15 cellular contexts compared by ENCODE assay signal in the genomic region with DNA sequence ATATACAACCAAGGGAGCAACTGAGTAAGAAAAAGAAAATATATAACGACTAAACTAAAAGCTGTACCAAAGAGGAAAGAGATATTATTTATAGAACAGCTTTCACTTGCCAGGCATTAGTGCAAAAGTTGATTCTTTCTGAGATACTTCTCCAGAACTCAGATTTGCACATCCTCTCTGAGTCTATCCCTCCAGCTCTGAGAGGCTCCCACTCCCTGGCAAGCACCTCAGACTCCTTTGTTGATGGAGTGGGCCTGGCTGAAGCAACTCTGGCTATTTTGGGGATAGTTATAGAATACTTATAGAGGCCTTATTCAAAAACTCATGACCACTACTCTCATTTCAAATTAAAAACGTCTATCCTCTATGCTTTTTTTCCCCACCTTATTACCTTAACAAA.
A peak's percentile ranks its signal among the peaks of the same experiment; 100 is the strongest.
DNase-seq lines count a peak whose midpoint lies in the region; ATAC-seq and TF ChIP-seq lines count a peak whose summit lies in the region.
"Had no signal": no experiment of that assay in that cellular context is flagged by ENCODE, and none has a peak within 500 bp of the region (broad histone marks: within the 10 kb centered on the region; RNA-seq: fewer than 3 reads in every experiment).

No MANE protein-coding gene starts in this region.

- H3K4me3 ChIP-seq in IMR-90 (ENCODE audit: insufficient read depth, low read depth, low read length), result no peak overlapping the region
- H3K4me3 ChIP-seq in colonic mucosa, result no peak overlapping the region
- H3K4me3 ChIP-seq in thyroid gland (replicated peaks in 1 of 3), result no peak overlapping the region
- no peak overlapping the region for H3K4me3 ChIP-seq in tibial nerve
- H3K4me3 ChIP-seq: GM12878 had no signal

- peak overlapping the region; percentile 100 for H2BK120ac ChIP-seq in IMR-90 (ENCODE audit: low read depth, low read length)

- peak overlapping the region; percentile 99 for H3K23ac ChIP-seq in IMR-90 (ENCODE audit: low read depth, low read length)

- H4K8ac ChIP-seq in IMR-90 (ENCODE audit: low read depth in 2 of 2, low read length in 2 of 2), result peak overlapping the region; percentile 89 to 96

- DNase-seq in IMR-90, result peak; percentile 34
- DNase-seq in colonic mucosa, result peak; percentile 24
- no peak for DNase-seq in mesothelial cell of epicardium (ENCODE audit: low spot score in 2 of 2, unreplicated experiment in 2 of 2)
- peak; percentile 63 to 66 for DNase-seq in thyroid gland
- DNase-seq in Kasumi-1 (lab: John Stamatoyannopoulos, UW), result no peak
- no peak for DNase-seq in NCI-H1048 (lab: John Stamatoyannopoulos, UW)
- DNase-seq in tibial nerve (ENCODE audit: low spot score in 2 of 2), result no peak
- no peak for DNase-seq in GM20000 (ENCODE audit: low spot score)
- DNase-seq: activated CD8-positive, alpha-beta memory T cell treated with anti-CD3 and anti-CD28 coated beads for 24 hours; activated effector memory CD4-positive, alpha-beta T cell treated with Interleukin-2 at 50 U/mL for 16 hours; CD4-positive, alpha-beta T cell; NCI-H1105; stimulated activated CD4-positive, alpha-beta T cell treated with anti-CD3 and anti-CD28 coated beads, Interleukin-4, amount 100 ng/mL, for 4 hours had no signal

- H3K4me2 ChIP-seq in IMR-90 (ENCODE audit: low read depth, low read length), result no peak overlapping the region

- intact Hi-C loops in IMR-90 (cut with micrococcal nuclease) (loop anchor here (10.0 kb wide), 1 partner anchor 667 kb away; a partner anchor contains a TSS), colonic mucosa (cut with DNase I) (no loop called here), thyroid gland (cut with DNase I) (loop anchor here (10.0 kb wide), 2 partner anchors 73 to 667 kb away; a partner anchor contains a TSS)

- H2BK15ac ChIP-seq in IMR-90 (ENCODE audit: low read depth, low read length), result peak overlapping the region; percentile 94; the same call in 2 of the 3 replicates

- ATAC-seq in IMR-90 (ENCODE audit: low read depth), result peak; percentile 8
- ATAC-seq: GM12878 had no signal

- CTCF ChIA-PET in IMR-90 (lab: Yijun Ruan, JAX), result interaction anchor here (0.6 to 1.0 kb wide), 3 partner anchors 32 to 157 kb away, joined by 3 to 4 read pairs (median 3); no protein-coding TSS in a partner anchor

- peak overlapping the region; percentile 99 for H4K91ac ChIP-seq in IMR-90 (ENCODE audit: insufficient read depth, low read depth, low read length)

- H3K4me3 Mint-ChIP-seq in mesothelial cell of epicardium, result no peak overlapping the region
- H3K4me3 Mint-ChIP-seq: CD4-positive, alpha-beta T cell; memory B cell had no signal

- H3K4me1 Mint-ChIP-seq in mesothelial cell of epicardium, result peaks cover 35% of the 10 kb centered on the region

- H3K9ac ChIP-seq in IMR-90 (ENCODE audit: low read depth, low read length), result peak overlapping the region; percentile 32
- no peak overlapping the region for H3K9ac ChIP-seq in colonic mucosa (ENCODE audit: low read depth in 2 of 2, low read length in 2 of 2)

- no peak overlapping the region for H2AFZ ChIP-seq in IMR-90 (replicated peaks; ENCODE audit: low read length, poor library complexity)

- peak overlapping the region; percentile 21 for H3K27ac Mint-ChIP-seq in mesothelial cell of epicardium
- H3K27ac Mint-ChIP-seq: CD4-positive, alpha-beta T cell; memory B cell had no signal

- TF ChIP-seq RAD21 in IMR-90 (IDR thresholded peaks at IDR 0.05; ENCODE audit: low read length), result no peak

- BruUV-seq in IMR-90 (replicated peaks; lab: Mats Ljungman, UMichigan), result no TSS peak

- TF ChIP-seq CTCF in IMR-90 (conservative IDR thresholded peaks at IDR 0.05; ENCODE audit: low read depth, low read length) (no peak), colonic mucosa (IDR thresholded peaks at IDR 0.05) (no peak), mesothelial cell of epicardium (IDR thresholded peaks at IDR 0.05; ENCODE audit: unreplicated experiment) (no peak), thyroid gland (IDR thresholded peaks at IDR 0.05) (no peak), tibial nerve (IDR thresholded peaks at IDR 0.05) (no peak), GM20000 (IDR thresholded peaks at IDR 0.05; ENCODE audit: extremely low read depth, missing control alignments) (no peak)

- peaks cover 2% of the 10 kb centered on the region for H3K36me3 Mint-ChIP-seq in mesothelial cell of epicardium
- H3K36me3 Mint-ChIP-seq: memory B cell had no signal

- H2BK5ac ChIP-seq in IMR-90 (ENCODE audit: low read depth, low read length, poor library complexity, severe bottlenecking), result peak overlapping the region; percentile 89

- H2AK5ac ChIP-seq in IMR-90 (ENCODE audit: low read depth, low read length), result peak overlapping the region; percentile 99; the same call in 1 of the 2 replicates

- TF ChIP-seq POLR2A in IMR-90 (IDR thresholded peaks at IDR 0.05; ENCODE audit: low read depth, low read length) (no peak), thyroid gland (IDR thresholded peaks at IDR 0.05) (no peak), tibial nerve (IDR thresholded peaks at IDR 0.05) (no peak)

- TF ChIP-seq EP300 in tibial nerve (IDR thresholded peaks at IDR 0.05), result no peak

- H4K20me1 ChIP-seq in IMR-90 (ENCODE audit: insufficient read depth, low read length), result no peaks in the 10 kb centered on the region

- H3K36me3 ChIP-seq in IMR-90 (ENCODE audit: control insufficient read depth, insufficient read depth, low read length) (no peaks in the 10 kb centered on the region), colonic mucosa (no peaks in the 10 kb centered on the region), thyroid gland (no peaks in the 10 kb centered on the region), tibial nerve (no peaks in the 10 kb centered on the region)

- no CpG with 5 or more reads among the region's 2 CpGs for WGBS in IMR-90 (ENCODE audit: extremely low coverage in 2 of 2, insufficient read length in 1 of 2), 2 experiments
- 9 to 12% methylated on average over 2 of the region's 2 CpGs for WGBS in thyroid gland, 2 donors
- 34 to 48% methylated on average over 2 of the region's 2 CpGs for WGBS in tibial nerve, 2 donors

- peak overlapping the region; percentile 95 for H3K18ac ChIP-seq in IMR-90 (ENCODE audit: low read depth, low read length)

- H3K9me1 ChIP-seq in IMR-90 (ENCODE audit: insufficient read depth, low read length), result peaks cover 24% of the 10 kb centered on the region

- peak overlapping the region; percentile 100 for H3K4ac ChIP-seq in IMR-90 (ENCODE audit: low read depth, low read length)

- dilution Hi-C loops in IMR-90 (cut with HindIII; ENCODE audit: low sequenced_read_pairs, unreplicated experiment), result no loop called here

- in situ Hi-C loops in IMR-90 (cut with MboI; ENCODE audit: low sequenced_read_pairs), result no loop called here

- H3K27me3 ChIP-seq in IMR-90 (ENCODE audit: control insufficient read depth, insufficient read depth, low read length), result no peaks in the 10 kb centered on the region
- no peaks in the 10 kb centered on the region for H3K27me3 ChIP-seq in colonic mucosa
- no peaks in the 10 kb centered on the region for H3K27me3 ChIP-seq in thyroid gland
- H3K27me3 ChIP-seq in tibial nerve, result no peaks in the 10 kb centered on the region

- H2AK9ac ChIP-seq in IMR-90 (replicated peaks; ENCODE audit: low read depth, low read length, poor library complexity), result no peak overlapping the region

- H3K9me3 ChIP-seq in IMR-90 (ENCODE audit: control insufficient read depth, insufficient read depth, low read length) (no peaks in the 10 kb centered on the region), colonic mucosa (no peaks in the 10 kb centered on the region), thyroid gland (no peaks in the 10 kb centered on the region), tibial nerve (no peaks in the 10 kb centered on the region)

- H3K27me3 Mint-ChIP-seq in mesothelial cell of epicardium (ENCODE audit: low read depth), result no peaks in the 10 kb centered on the region
- H3K27me3 Mint-ChIP-seq: CD4-positive, alpha-beta T cell had no signal

- peaks cover 0 to 18% of the 10 kb centered on the region in 2 experiments; a peak in 3 of 4 replicates for H3K79me1 ChIP-seq in IMR-90 (ENCODE audit: low read depth in 1 of 2, low read length in 2 of 2)

- peak overlapping the region; percentile 96 for H3K27ac ChIP-seq in IMR-90 (ENCODE audit: insufficient read depth, low read length)
- H3K27ac ChIP-seq in colonic mucosa, result peak overlapping the region; percentile 29
- peak overlapping the region; percentile 91 to 98 (median 97) for H3K27ac ChIP-seq in thyroid gland
- peak overlapping the region in 2 of 4 donors; percentile 49 to 69 for H3K27ac ChIP-seq in tibial nerve

- peak overlapping the region; percentile 100 for H2BK20ac ChIP-seq in IMR-90 (ENCODE audit: low read depth, low read length)

- H3K56ac ChIP-seq in IMR-90 (ENCODE audit: extremely low read depth, insufficient read depth, low read length), result peak overlapping the region; percentile 97

- peak overlapping the region; percentile 92 for H4K5ac ChIP-seq in IMR-90 (ENCODE audit: low read depth, low read length)

- no peaks in the 10 kb centered on the region for H3K9me3 Mint-ChIP-seq in mesothelial cell of epicardium
- H3K9me3 Mint-ChIP-seq: CD4-positive, alpha-beta T cell had no signal

- H3K4me1 ChIP-seq in IMR-90 (ENCODE audit: control insufficient read depth, insufficient read depth, low read length) (peaks cover 41% of the 10 kb centered on the region), colonic mucosa (no peaks in the 10 kb centered on the region), thyroid gland (peaks cover 63 to 82% of the 10 kb centered on the region in 2 donors), tibial nerve (peaks cover 0 to 55% (median 12%) of the 10 kb centered on the region in 4 donors)

- POLR2A ChIA-PET in IMR-90 (lab: Charles Lee; ENCODE audit: unreplicated experiment), result interaction anchor here (0.7 to 0.9 kb wide), 4 partner anchors 130 to 666 kb away, joined by 3 to 15 read pairs (median 8); no protein-coding TSS in a partner anchor

- peak overlapping the region; percentile 98 for H3K14ac ChIP-seq in IMR-90 (replicated peaks; ENCODE audit: low read depth, low read length)

TF ChIP-seq in IMR-90, 13 proteins besides CTCF, POLR2A, EP300 and RAD21 (continues in another document):
- TF ChIP-seq NFE2L2 (IDR thresholded peaks at IDR 0.05; ENCODE audit: low read depth, low read length) (no peak), FOS (IDR thresholded peaks at IDR 0.05; ENCODE audit: low read depth, low read length) (no peak), MAFK (IDR thresholded peaks at IDR 0.05; ENCODE audit: low read depth, low read length) (no peak), SMC3 (IDR thresholded peaks at IDR 0.05; ENCODE audit: low read depth, low read length) (no peak), MAZ (IDR thresholded peaks at IDR 0.05; ENCODE audit: borderline replicate concordance, low read depth, low read length) (no peak)
- TF ChIP-seq, protein P1, sequence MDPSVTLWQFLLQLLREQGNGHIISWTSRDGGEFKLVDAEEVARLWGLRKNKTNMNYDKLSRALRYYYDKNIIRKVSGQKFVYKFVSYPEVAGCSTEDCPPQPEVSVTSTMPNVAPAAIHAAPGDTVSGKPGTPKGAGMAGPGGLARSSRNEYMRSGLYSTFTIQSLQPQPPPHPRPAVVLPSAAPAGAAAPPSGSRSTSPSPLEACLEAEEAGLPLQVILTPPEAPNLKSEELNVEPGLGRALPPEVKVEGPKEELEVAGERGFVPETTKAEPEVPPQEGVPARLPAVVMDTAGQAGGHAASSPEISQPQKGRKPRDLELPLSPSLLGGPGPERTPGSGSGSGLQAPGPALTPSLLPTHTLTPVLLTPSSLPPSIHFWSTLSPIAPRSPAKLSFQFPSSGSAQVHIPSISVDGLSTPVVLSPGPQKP (IDR thresholded peaks at IDR 0.05; ENCODE audit: borderline replicate concordance, low read depth, low read length), result no peak

Comparison
In these comparisons a context has a peak if more than half of its experiments do, and no peak if none do; other contexts are left out.
1. DNase-seq: peak in IMR-90 (single experiment), colonic mucosa (single experiment) and thyroid gland (2 of 2); none in mesothelial cell of epicardium (0 of 2), Kasumi-1 (0 of 2), NCI-H1048 (single experiment), tibial nerve (0 of 2) and GM20000 (single experiment).